Comparison of ENCODE assay signal across 17 cellular contexts in genomic region chr6:98992494-98992893, GRCh38. TPM values are rescaled to one million over a fixed set of nuclear protein-coding genes. Genes with fewer than 3 reads are reported as not detected.
DNase-seq lines count a peak whose midpoint lies in the region; ATAC-seq and TF ChIP-seq lines count a peak whose summit lies in the region.
"Had no signal": no experiment of that assay in that cellular context is flagged by ENCODE, and none has a peak within 500 bp of the region (broad histone marks: within the 10 kb centered on the region; RNA-seq: fewer than 3 reads in every experiment).

No MANE protein-coding gene starts in this region.

- TF ChIP-seq CTCF in heart right ventricle (IDR thresholded peaks at IDR 0.05) (no peak), right atrium auricular region (IDR thresholded peaks at IDR 0.05) (no peak)

- intact Hi-C loops in Right ventricle myocardium superior (cut with DNase I): no loop called here
- intact Hi-C loops in heart right ventricle (cut with DNase I): no loop called here

- no peaks in the 10 kb centered on the region for H3K36me3 ChIP-seq in heart right ventricle
- no peaks in the 10 kb centered on the region for H3K36me3 ChIP-seq in right atrium auricular region
- H3K36me3 ChIP-seq: BE2C had no signal

- DNase-seq in Right ventricle myocardium superior: no peak
- DNase-seq in heart right ventricle: peak in 1 of 2 donors; percentile 11
- DNase-seq in right atrium auricular region (ENCODE audit: low spot score): no peak
- peak; percentile 53 for DNase-seq in superior temporal gyrus (ENCODE audit: extremely low spot score)
- no peak for DNase-seq in NK-92 treated with Interleukin-12 subunit alpha and Interleukin-12 subunit beta, amount 100 ng/mL, for 24 hours (lab: John Stamatoyannopoulos, UW)
- DNase-seq: ACHN; BE2C; C1 segment of cervical spinal cord; CD4-positive, CD25-positive, alpha-beta regulatory T cell; CD8-positive, alpha-beta memory T cell; COR-L47; DMS 273 treated with DMSO at 0.1 percent for 48 hours; GM23248; HCEC 1CT had no signal

- H3K27ac ChIP-seq in heart right ventricle (peak overlapping the region in 6 of 10 donors; percentile 3 to 59 (median 40)), right atrium auricular region (peak overlapping the region; percentile 28 to 29)
- H3K27ac ChIP-seq: GM23248, HL-60 had no signal

- H3K4me1 ChIP-seq in heart right ventricle (peaks cover 0 to 15% (median 0%) of the 10 kb centered on the region in 9 donors), right atrium auricular region (peaks cover 0 to 5% of the 10 kb centered on the region in 2 donors)
- H3K4me1 ChIP-seq: BE2C had no signal

- H3K27me3 ChIP-seq in heart right ventricle (no peaks in the 10 kb centered on the region), right atrium auricular region (no peaks in the 10 kb centered on the region)

- H3K4me3 ChIP-seq in heart right ventricle (no peak overlapping the region), right atrium auricular region (no peak overlapping the region)
- H3K4me3 ChIP-seq: GM23248 had no signal

- ATAC-seq in Right ventricle myocardium superior (ENCODE audit: poor library complexity) (peak; percentile 92), heart right ventricle (peak in 5 of 8 donors; percentile 55 to 93 (median 77)), esophagus mucosa (no peak), GM18511 (IDR thresholded peaks at IDR 0.05; ENCODE audit: unreplicated experiment) (no peak)

- H3K9me3 ChIP-seq in heart right ventricle: no peaks in the 10 kb centered on the region
- H3K9me3 ChIP-seq in right atrium auricular region: no peaks in the 10 kb centered on the region
- H3K9me3 ChIP-seq: BE2C had no signal

- 36 to 51% methylated on average over 1 of the region's 1 CpG for WGBS in heart right ventricle, 2 donors

RNA-seq across cellular contexts. Expression of gene FBXL4, which starts 44.7 kb away (rescaled TPM):
- total RNA-seq in Right ventricle myocardium superior (17.3 TPM), heart right ventricle (10 to 100 TPM; 15.7 to 20.8 (median 17.4) TPM), right atrium auricular region (10 to 100 TPM; 20.6 to 22.6 TPM), esophagus mucosa (6.9 TPM)
- 1 to 10 TPM; 2.6 to 3.3 TPM for polyA plus RNA-seq in heart right ventricle

Comparison
In these comparisons a context has a peak if more than half of its experiments do, and no peak if none do; other contexts are left out.
1. ATAC-seq: peak in Right ventricle myocardium superior (single experiment) and heart right ventricle (5 of 8); none in esophagus mucosa (single experiment) and GM18511 (single experiment).